18 cellular contexts compared by ENCODE assay signal in the genomic region with DNA sequence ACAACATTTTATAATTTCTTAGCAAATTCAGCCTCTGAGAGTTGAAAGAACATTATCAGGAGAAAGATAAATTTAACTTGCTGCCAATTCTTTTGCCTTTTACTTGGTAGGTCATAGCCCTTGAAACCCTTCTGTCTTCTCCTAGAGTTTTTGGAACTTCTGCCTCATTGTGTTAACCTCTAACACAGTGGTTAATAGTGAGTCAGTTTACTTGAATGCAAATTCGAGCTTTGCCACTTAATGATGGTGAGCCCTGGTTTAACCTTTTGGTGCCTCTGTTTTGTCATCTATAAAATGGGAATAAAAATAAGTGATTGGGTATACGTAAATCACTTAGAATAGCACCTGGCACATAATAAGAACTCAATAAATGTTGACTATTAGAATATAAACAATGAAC. TPM values are rescaled to one million over a fixed set of nuclear protein-coding genes. Genes with fewer than 3 reads are reported as not detected.
DNase-seq lines count a peak whose midpoint lies in the region; ATAC-seq and TF ChIP-seq lines count a peak whose summit lies in the region.
"Had no signal": no experiment of that assay in that cellular context is flagged by ENCODE, and none has a peak within 500 bp of the region (broad histone marks: within the 10 kb centered on the region; RNA-seq: fewer than 3 reads in every experiment).

No MANE protein-coding gene starts in this region.

- peak; percentile 26 for ATAC-seq in stimulated activated naive CD8-positive, alpha-beta T cell treated with anti-CD3 and anti-CD28 coated beads, Interleukin-15, Interleukin-2, amounts not matched to agents 100 U/mL and 50 U/mL, for 24 hours
- no peak for ATAC-seq in stimulated activated naive CD8-positive, alpha-beta T cell treated with anti-CD3 and anti-CD28 coated beads, Interleukin-15, amount 100 ng/mL, for 72 hours
- ATAC-seq in HG03442 (IDR thresholded peaks at IDR 0.05; ENCODE audit: unreplicated experiment), result no peak
- no peak for ATAC-seq in activated CD8-positive, alpha-beta memory T cell treated with anti-CD3 and anti-CD28 coated beads, Interleukin-2, amount 10 ng/mL, durations not matched to agents 7 days and 5 days
- ATAC-seq: foreskin keratinocyte; stimulated activated memory B cell treated with anti-CD40 and anti-IgM and Interleukin-4, amounts not matched to agents 10 μg/mL and 1 μg/mL and 100 μg/mL, for 72 hours; upper lobe of right lung had no signal

- peaks cover 27% of the 10 kb centered on the region for H3K4me1 Mint-ChIP-seq in stimulated activated naive CD8-positive, alpha-beta T cell treated with anti-CD3 and anti-CD28 coated beads, Interleukin-15, amount 100 ng/mL, for 72 hours
- peaks cover 26% of the 10 kb centered on the region for H3K4me1 Mint-ChIP-seq in activated T-helper 2 cell treated with anti-CD3 and anti-CD28 coated beads, Interferon-gamma antibody, Interleukin-2, Interleukin-4, amounts not matched to agents 10 μg/mL and 5 μg/mL and 100 μg/mL, durations not matched to agents 14 hours and 24 hours and 36 hours (ENCODE audit: low read depth)
- peaks cover 33% of the 10 kb centered on the region for H3K4me1 Mint-ChIP-seq in activated CD8-positive, alpha-beta memory T cell treated with anti-CD3 and anti-CD28 coated beads, Interleukin-2, amount 10 ng/mL, durations not matched to agents 7 days and 5 days

- DNase-seq in stimulated activated naive CD8-positive, alpha-beta T cell treated with anti-CD3 and anti-CD28 coated beads, Interleukin-15, Interleukin-2, amounts not matched to agents 100 U/mL and 50 U/mL, for 24 hours, result no peak
- no peak for DNase-seq in stimulated activated naive CD8-positive, alpha-beta T cell treated with anti-CD3 and anti-CD28 coated beads, Interleukin-15, amount 100 ng/mL, for 72 hours
- DNase-seq in activated T-helper 2 cell treated with anti-CD3 and anti-CD28 coated beads, Interferon-gamma antibody, Interleukin-2, Interleukin-4, amounts not matched to agents 10 μg/mL and 5 μg/mL and 100 μg/mL, durations not matched to agents 14 hours and 24 hours and 36 hours (ENCODE audit: low spot score), result no peak
- DNase-seq in kidney tubule cell (ENCODE audit: low spot score) (peak; percentile 22), uterus (no peak), iPS-NIHi7 (ENCODE audit: extremely low spot score) (no peak)
- no peak for DNase-seq in activated CD8-positive, alpha-beta memory T cell treated with anti-CD3 and anti-CD28 coated beads, Interleukin-2, amount 10 ng/mL, durations not matched to agents 7 days and 5 days
- DNase-seq: activated CD4-positive, alpha-beta T cell treated with anti-CD3 and anti-CD28 coated beads for 1 hour; colonic mucosa; foreskin keratinocyte; NCI-H146; NCI-H226; Right ventricle myocardium superior; upper lobe of right lung had no signal

- H3K27me3 Mint-ChIP-seq in stimulated activated naive CD8-positive, alpha-beta T cell treated with anti-CD3 and anti-CD28 coated beads, Interleukin-15, amount 100 ng/mL, for 72 hours, result no peaks in the 10 kb centered on the region
- H3K27me3 Mint-ChIP-seq in activated T-helper 2 cell treated with anti-CD3 and anti-CD28 coated beads, Interferon-gamma antibody, Interleukin-2, Interleukin-4, amounts not matched to agents 10 μg/mL and 5 μg/mL and 100 μg/mL, durations not matched to agents 14 hours and 24 hours and 36 hours (ENCODE audit: low read depth), result no peaks in the 10 kb centered on the region
- no peaks in the 10 kb centered on the region for H3K27me3 Mint-ChIP-seq in activated CD8-positive, alpha-beta memory T cell treated with anti-CD3 and anti-CD28 coated beads, Interleukin-2, amount 10 ng/mL, durations not matched to agents 7 days and 5 days
- H3K27me3 Mint-ChIP-seq: stimulated activated memory B cell treated with anti-CD40 and anti-IgM and Interleukin-4, amounts not matched to agents 10 μg/mL and 1 μg/mL and 100 μg/mL, for 72 hours had no signal

- no peaks in the 10 kb centered on the region for H3K9me3 ChIP-seq in uterus
- H3K9me3 ChIP-seq: colonic mucosa, upper lobe of right lung had no signal

- no peak overlapping the region for H3K27ac Mint-ChIP-seq in stimulated activated naive CD8-positive, alpha-beta T cell treated with anti-CD3 and anti-CD28 coated beads, Interleukin-15, amount 100 ng/mL, for 72 hours
- peak overlapping the region; percentile 68 for H3K27ac Mint-ChIP-seq in activated T-helper 2 cell treated with anti-CD3 and anti-CD28 coated beads, Interferon-gamma antibody, Interleukin-2, Interleukin-4, amounts not matched to agents 10 μg/mL and 5 μg/mL and 100 μg/mL, durations not matched to agents 14 hours and 24 hours and 36 hours
- H3K27ac Mint-ChIP-seq in activated CD8-positive, alpha-beta memory T cell treated with anti-CD3 and anti-CD28 coated beads, Interleukin-2, amount 10 ng/mL, durations not matched to agents 7 days and 5 days, result no peak overlapping the region
- H3K27ac Mint-ChIP-seq: stimulated activated memory B cell treated with anti-CD40 and anti-IgM and Interleukin-4, amounts not matched to agents 10 μg/mL and 1 μg/mL and 100 μg/mL, for 72 hours; T-helper 1 cell treated with Interleukin-12 subunit alpha and Interleukin-12 subunit beta and Interleukin-4 antibody, amounts not matched to agents 30 μg/mL and 1 μg/mL, for 36 hours had no signal

- no peak for TF ChIP-seq CTCF in uterus (IDR thresholded peaks at IDR 0.05)

- no peak overlapping the region for H3K4me3 Mint-ChIP-seq in stimulated activated naive CD8-positive, alpha-beta T cell treated with anti-CD3 and anti-CD28 coated beads, Interleukin-15, amount 100 ng/mL, for 72 hours
- H3K4me3 Mint-ChIP-seq in activated T-helper 2 cell treated with anti-CD3 and anti-CD28 coated beads, Interferon-gamma antibody, Interleukin-2, Interleukin-4, amounts not matched to agents 10 μg/mL and 5 μg/mL and 100 μg/mL, durations not matched to agents 14 hours and 24 hours and 36 hours (ENCODE audit: low read depth), result no peak overlapping the region
- no peak overlapping the region for H3K4me3 Mint-ChIP-seq in activated CD8-positive, alpha-beta memory T cell treated with anti-CD3 and anti-CD28 coated beads, Interleukin-2, amount 10 ng/mL, durations not matched to agents 7 days and 5 days
- H3K4me3 Mint-ChIP-seq: T-helper 1 cell treated with Interleukin-12 subunit alpha and Interleukin-12 subunit beta and Interleukin-4 antibody, amounts not matched to agents 30 μg/mL and 1 μg/mL, for 36 hours had no signal

- H3K36me3 Mint-ChIP-seq in activated T-helper 2 cell treated with anti-CD3 and anti-CD28 coated beads, Interferon-gamma antibody, Interleukin-2, Interleukin-4, amounts not matched to agents 10 μg/mL and 5 μg/mL and 100 μg/mL, durations not matched to agents 14 hours and 24 hours and 36 hours (ENCODE audit: low read depth), result peaks cover 3% of the 10 kb centered on the region
- H3K36me3 Mint-ChIP-seq in activated CD8-positive, alpha-beta memory T cell treated with anti-CD3 and anti-CD28 coated beads, Interleukin-2, amount 10 ng/mL, durations not matched to agents 7 days and 5 days, result no peaks in the 10 kb centered on the region
- H3K36me3 Mint-ChIP-seq: CD4-positive, CD25-positive, alpha-beta regulatory T cell; stimulated activated memory B cell treated with anti-CD40 and anti-IgM and Interleukin-4, amounts not matched to agents 10 μg/mL and 1 μg/mL and 100 μg/mL, for 72 hours had no signal

- CTCF ChIA-PET in activated CD8-positive, alpha-beta memory T cell treated with anti-CD3 and anti-CD28 coated beads, Interleukin-2, amount 10 ng/mL, durations not matched to agents 7 days and 5 days (lab: Charles Lee), result interaction anchor here (1.1 to 4.7 kb wide), 5 partner anchors 9 to 340 kb away, joined by 3 to 29 read pairs (median 11); a partner anchor contains a TSS

- intact Hi-C loops in activated T-helper 2 cell treated with anti-CD3 and anti-CD28 coated beads, Interferon-gamma antibody, Interleukin-2, Interleukin-4, amounts not matched to agents 10 μg/mL and 5 μg/mL and 100 μg/mL, durations not matched to agents 14 hours and 24 hours and 36 hours (cut with micrococcal nuclease), result loop anchor here (1.0 to 10.0 kb wide), 4 partner anchors 31 to 625 kb away; a partner anchor contains a TSS
- intact Hi-C loops in uterus (cut with DNase I; ENCODE audit: low total_unique reads), result no loop called here

- H3K27me3 ChIP-seq in uterus, result no peaks in the 10 kb centered on the region
- H3K27me3 ChIP-seq: colonic mucosa, foreskin keratinocyte, upper lobe of right lung had no signal

- no peak overlapping the region for H3K4me3 ChIP-seq in uterus
- H3K4me3 ChIP-seq: colonic mucosa, upper lobe of right lung had no signal

- H3K4me1 ChIP-seq in uterus, result no peaks in the 10 kb centered on the region
- H3K4me1 ChIP-seq: colonic mucosa, foreskin keratinocyte had no signal

- TF ChIP-seq POLR2A in uterus (IDR thresholded peaks at IDR 0.05), result no peak

- H3K36me3 ChIP-seq in uterus, result no peaks in the 10 kb centered on the region
- H3K36me3 ChIP-seq: colonic mucosa had no signal

- peak overlapping the region; percentile 34 to 91 for H3K27ac ChIP-seq in uterus
- H3K27ac ChIP-seq: colonic mucosa, foreskin keratinocyte, upper lobe of right lung had no signal

- H3K9me3 Mint-ChIP-seq in stimulated activated naive CD8-positive, alpha-beta T cell treated with anti-CD3 and anti-CD28 coated beads, Interleukin-15, amount 100 ng/mL, for 72 hours, result no peaks in the 10 kb centered on the region
- H3K9me3 Mint-ChIP-seq in activated T-helper 2 cell treated with anti-CD3 and anti-CD28 coated beads, Interferon-gamma antibody, Interleukin-2, Interleukin-4, amounts not matched to agents 10 μg/mL and 5 μg/mL and 100 μg/mL, durations not matched to agents 14 hours and 24 hours and 36 hours, result no peaks in the 10 kb centered on the region
- no peaks in the 10 kb centered on the region for H3K9me3 Mint-ChIP-seq in activated CD8-positive, alpha-beta memory T cell treated with anti-CD3 and anti-CD28 coated beads, Interleukin-2, amount 10 ng/mL, durations not matched to agents 7 days and 5 days (ENCODE audit: low read depth)
- H3K9me3 Mint-ChIP-seq: stimulated activated memory B cell treated with anti-CD40 and anti-IgM and Interleukin-4, amounts not matched to agents 10 μg/mL and 1 μg/mL and 100 μg/mL, for 72 hours; T-helper 1 cell treated with Interleukin-12 subunit alpha and Interleukin-12 subunit beta and Interleukin-4 antibody, amounts not matched to agents 30 μg/mL and 1 μg/mL, for 36 hours had no signal

RNA-seq across cellular contexts. Expression of a gene that starts 1.8 kb away (rescaled TPM):
- 34.2 and 36.6 TPM in 2 replicates for total RNA-seq in activated T-helper 2 cell treated with anti-CD3 and anti-CD28 coated beads, Interferon-gamma antibody, Interleukin-2, Interleukin-4, amounts not matched to agents 10 μg/mL and 5 μg/mL and 100 μg/mL, durations not matched to agents 14 hours and 24 hours and 36 hours
- 100 to 1,000 TPM in 1 of 4 donors, 10 to 100 TPM in 3; 15.2 to 215 (median 57.6) TPM for total RNA-seq in uterus
- total RNA-seq in activated CD8-positive, alpha-beta memory T cell treated with anti-CD3 and anti-CD28 coated beads, Interleukin-2, amount 10 ng/mL, durations not matched to agents 7 days and 5 days, result 10 to 100 TPM; 25.8 to 36.8 TPM

RNA-seq across cellular contexts. Expression of a gene that starts 30.9 kb away (rescaled TPM):
- 2.4 and 2.8 TPM in 2 replicates for total RNA-seq in activated T-helper 2 cell treated with anti-CD3 and anti-CD28 coated beads, Interferon-gamma antibody, Interleukin-2, Interleukin-4, amounts not matched to agents 10 μg/mL and 5 μg/mL and 100 μg/mL, durations not matched to agents 14 hours and 24 hours and 36 hours
- total RNA-seq in uterus, result 10 to 100 TPM in 2 of 4 donors, 1 to 10 TPM in 2; 3.1 to 20.3 (median 11.6) TPM
- total RNA-seq in activated CD8-positive, alpha-beta memory T cell treated with anti-CD3 and anti-CD28 coated beads, Interleukin-2, amount 10 ng/mL, durations not matched to agents 7 days and 5 days, result 1 to 10 TPM; 2.3 to 3.6 TPM
